ENCODE assay signal across 21 cellular contexts in the genomic region with DNA sequence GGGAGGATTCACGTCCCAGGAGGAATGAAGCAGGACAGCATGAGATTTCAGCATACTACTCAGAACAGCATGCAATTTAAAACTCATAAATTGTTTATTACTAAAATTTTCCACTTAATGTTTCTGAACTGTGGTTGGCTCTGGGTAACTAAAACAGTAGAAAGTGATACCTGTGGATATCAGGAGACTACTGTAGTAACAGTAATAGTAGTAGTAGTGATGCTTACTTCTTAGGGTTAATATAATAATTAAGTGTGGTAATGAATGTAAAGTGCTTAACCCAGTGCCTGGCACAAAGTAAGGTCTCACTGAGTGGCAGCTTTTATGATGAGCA.
"Had no signal": no experiment of that assay in that cellular context is flagged by ENCODE, and none has a peak within 500 bp of the region (broad histone marks: within the 10 kb centered on the region; RNA-seq: fewer than 3 reads in every experiment).

No MANE protein-coding gene starts in this region.

- H3K27me3 Mint-ChIP-seq: naive thymus-derived CD8-positive, alpha-beta T cell; stimulated activated naive B cell treated with anti-CD40 and anti-IgM and Interleukin-4, amounts not matched to agents 10 μg/mL and 1 μg/mL and 100 μg/mL, for 72 hours had no signal

- H3K27ac ChIP-seq: dorsolateral prefrontal cortex, heart right ventricle, neutrophil, spleen, tibial artery, upper lobe of left lung, vagina had no signal

- H3K4me1 Mint-ChIP-seq: stimulated activated naive B cell treated with anti-CD40 and anti-IgM and Interleukin-4, amounts not matched to agents 10 μg/mL and 1 μg/mL and 100 μg/mL, for 72 hours had no signal

- ATAC-seq: heart right ventricle; left lobe of liver; mucosa of descending colon; naive thymus-derived CD8-positive, alpha-beta T cell; sciatic nerve; stimulated activated naive B cell treated with anti-CD40 and anti-IgM and Interleukin-4, amounts not matched to agents 10 μg/mL and 1 μg/mL and 100 μg/mL, for 72 hours had no signal

- DNase-seq: cortex of kidney; dorsolateral prefrontal cortex; effector CD8-positive, alpha-beta T cell; foreskin melanocyte; heart right ventricle; hypothalamus; islet precursor cell; mucosa of descending colon; naive thymus-derived CD8-positive, alpha-beta T cell; posterior cingulate gyrus; spleen; stimulated activated CD4-positive, alpha-beta T cell treated with anti-CD3 and anti-CD28 coated beads, Interleukin-15, amount 100 ng/mL, for 24 hours; stimulated activated CD4-positive, alpha-beta T cell treated with anti-CD3 and anti-CD28 coated beads, Interleukin-1b, Interleukin-23, amount 100 ng/mL, for 48 hours; stimulated activated CD4-positive, alpha-beta T cell treated with anti-CD3 and anti-CD28 coated beads, Interleukin-4, amount 100 ng/mL, for 24 hours; stimulated activated naive B cell treated with anti-CD40 and anti-IgM and Interleukin-4, amounts not matched to agents 10 μg/mL and 1 μg/mL and 100 μg/mL, for 72 hours; tibial artery; upper lobe of left lung had no signal

- H3K9me3 ChIP-seq: heart right ventricle, mucosa of descending colon, neutrophil, spleen, tibial artery, upper lobe of left lung, vagina had no signal

- H3K27me3 ChIP-seq: dorsolateral prefrontal cortex, heart right ventricle, neutrophil, spleen, tibial artery, upper lobe of left lung, vagina had no signal

- H3K27ac Mint-ChIP-seq: stimulated activated naive B cell treated with anti-CD40 and anti-IgM and Interleukin-4, amounts not matched to agents 10 μg/mL and 1 μg/mL and 100 μg/mL, for 72 hours had no signal

- H3K9me3 Mint-ChIP-seq: naive thymus-derived CD8-positive, alpha-beta T cell; stimulated activated naive B cell treated with anti-CD40 and anti-IgM and Interleukin-4, amounts not matched to agents 10 μg/mL and 1 μg/mL and 100 μg/mL, for 72 hours had no signal

- H3K4me3 Mint-ChIP-seq: naive thymus-derived CD8-positive, alpha-beta T cell; stimulated activated naive B cell treated with anti-CD40 and anti-IgM and Interleukin-4, amounts not matched to agents 10 μg/mL and 1 μg/mL and 100 μg/mL, for 72 hours had no signal

- H3K4me1 ChIP-seq: spleen, tibial artery, upper lobe of left lung, vagina had no signal
